1 cellular context compared by ENCODE assay signal in the genomic region with DNA sequence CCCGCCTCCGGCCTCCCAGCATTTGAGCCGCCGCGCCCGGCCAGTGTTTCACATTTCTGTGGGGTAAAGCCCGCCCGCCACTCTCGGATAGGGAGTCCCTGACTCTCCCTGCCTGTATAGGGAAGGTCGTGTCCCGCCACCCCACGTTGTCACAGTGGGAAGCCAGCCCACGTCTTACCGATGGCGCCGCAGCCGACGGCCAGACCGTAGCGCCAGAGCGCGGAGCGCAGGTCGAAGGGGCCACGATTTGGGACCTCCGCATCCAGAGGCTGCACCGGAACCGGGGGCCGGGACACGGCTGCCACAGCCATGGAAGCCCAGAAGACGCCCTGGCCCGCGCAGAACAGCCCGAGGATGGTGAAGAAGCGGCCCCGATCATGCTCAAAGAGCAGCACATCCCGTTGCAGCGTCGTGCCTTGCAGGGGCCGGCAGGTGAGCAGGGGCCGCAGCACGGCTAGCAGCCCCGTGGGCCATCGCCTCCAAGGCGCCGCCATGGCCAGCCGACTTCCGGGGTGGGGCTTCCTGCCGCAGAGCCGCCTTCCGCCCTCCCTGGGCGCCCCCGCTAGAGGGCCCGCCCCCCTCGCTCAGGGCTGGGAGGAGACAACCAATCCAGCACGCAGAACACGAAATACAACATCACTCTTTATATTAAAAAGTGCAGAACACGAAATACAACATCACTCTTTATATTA.
A peak's percentile ranks its signal among the peaks of the same experiment; 100 is the strongest.
TF ChIP-seq lines count a peak whose summit lies in the region.

A gene with protein sequence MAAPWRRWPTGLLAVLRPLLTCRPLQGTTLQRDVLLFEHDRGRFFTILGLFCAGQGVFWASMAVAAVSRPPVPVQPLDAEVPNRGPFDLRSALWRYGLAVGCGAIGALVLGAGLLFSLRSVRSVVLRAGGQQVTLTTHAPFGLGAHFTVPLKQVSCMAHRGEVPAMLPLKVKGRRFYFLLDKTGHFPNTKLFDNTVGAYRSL (minus strand): TSS at position 506 of the 692 bp plus-strand sequence. CDS start 12 bp downstream, at position 494.

TF ChIP-seq in HepG2, 621 proteins besides CTCF, POLR2A, EP300 and RAD21 (continued from another document and continues in another):
- TF ChIP-seq PRPF4 (IDR thresholded peaks at IDR 0.05; ENCODE audit: low read depth, low read length, poor library complexity, severe bottlenecking) (no peak), ZNF792 (CRISPR knock-in tag; IDR thresholded peaks at IDR 0.05) (peak; percentile 79), STAT5B (CRISPR knock-in tag; IDR thresholded peaks at IDR 0.05) (0 out of 2 replicates have a peak, but pooled peaks have one; percentile 28), ZNF333 (CRISPR knock-in tag; IDR thresholded peaks at IDR 0.05; ENCODE audit: borderline replicate concordance) (no peak; the same call in 1 of the 2 replicates), BRD4 (CRISPR knock-in tag; IDR thresholded peaks at IDR 0.05) (0 out of 2 replicates have a peak, but pooled peaks have one; percentile 61), PTBP1 (IDR thresholded peaks at IDR 0.05; ENCODE audit: low read depth, low read length, poor library complexity, severe bottlenecking) (no peak), FOXJ3 (CRISPR knock-in tag; IDR thresholded peaks at IDR 0.05; ENCODE audit: borderline replicate concordance) (no peak), ATAD3A (CRISPR knock-in tag; IDR thresholded peaks at IDR 0.05) (no peak), ZNF816 (CRISPR knock-in tag; IDR thresholded peaks at IDR 0.05; ENCODE audit: borderline replicate concordance) (0 out of 2 replicates have a peak, but pooled peaks have one; percentile 45), ASH2L (IDR thresholded peaks at IDR 0.05; ENCODE audit: insufficient read length, low read depth, low read length) (peak; percentile 77), ETV5 (CRISPR knock-in tag; IDR thresholded peaks at IDR 0.05; ENCODE audit: borderline replicate concordance) (peak; percentile 93), ZNF678 (CRISPR knock-in tag; IDR thresholded peaks at IDR 0.05) (0 out of 2 replicates have a peak, but pooled peaks have one; percentile 35), ZFP62 (CRISPR knock-in tag; IDR thresholded peaks at IDR 0.05) (no peak), PCBP2 (optimal IDR thresholded peaks at IDR 0.05; ENCODE audit: low read depth, low read length, poor library complexity, severe bottlenecking) (no peak), ZNF75D (CRISPR knock-in tag; IDR thresholded peaks at IDR 0.05; ENCODE audit: borderline replicate concordance) (0 out of 2 replicates have a peak, but pooled peaks have one; percentile 42), STAG1 (CRISPR knock-in tag; IDR thresholded peaks at IDR 0.05) (no peak), HNF4A (CRISPR knock-in tag; IDR thresholded peaks at IDR 0.05) (no peak), NAIF1 (CRISPR knock-in tag; IDR thresholded peaks at IDR 0.05; ENCODE audit: borderline replicate concordance) (no peak), CC2D1A (CRISPR knock-in tag; IDR thresholded peaks at IDR 0.05) (no peak), EZH2 (conservative IDR thresholded peaks at IDR 0.05; ENCODE audit: low read depth, low read length) (no peak), U2AF2 (IDR thresholded peaks at IDR 0.05; ENCODE audit: low read depth, low read length) (no peak), ARID2 (CRISPR knock-in tag; IDR thresholded peaks at IDR 0.05; ENCODE audit: borderline replicate concordance) (no peak), ONECUT2 (CRISPR knock-in tag; IDR thresholded peaks at IDR 0.05) (no peak), ZNF460 (CRISPR knock-in tag; IDR thresholded peaks at IDR 0.05; ENCODE audit: borderline replicate concordance) (no peak), HMG20B (CRISPR knock-in tag; conservative IDR thresholded peaks at IDR 0.05) (no peak), ZC3H4 (CRISPR knock-in tag; IDR thresholded peaks at IDR 0.05; ENCODE audit: borderline replicate concordance) (no peak), ZNF761 (CRISPR knock-in tag; conservative IDR thresholded peaks at IDR 0.05) (no peak), DPF2 (CRISPR knock-in tag; IDR thresholded peaks at IDR 0.05; ENCODE audit: borderline replicate concordance, low read depth) (no peak), SMYD3 (CRISPR knock-in tag; IDR thresholded peaks at IDR 0.05) (no peak; the same call in 1 of the 2 replicates), AHR (CRISPR knock-in tag; IDR thresholded peaks at IDR 0.05) (no peak), TMF1 (CRISPR knock-in tag; IDR thresholded peaks at IDR 0.05; ENCODE audit: low read depth) (peak; percentile 63), ELF4 (CRISPR knock-in tag; IDR thresholded peaks at IDR 0.05; ENCODE audit: borderline replicate concordance) (peak; percentile 89), KMT2A (CRISPR knock-in tag; IDR thresholded peaks at IDR 0.05) (peak; percentile 92; the same call in 1 of the 2 replicates), ZNF570 (CRISPR knock-in tag; IDR thresholded peaks at IDR 0.05; ENCODE audit: borderline replicate concordance) (no peak), RXRB (CRISPR knock-in tag; IDR thresholded peaks at IDR 0.05; ENCODE audit: borderline replicate concordance) (no peak)
- TF ChIP-seq, protein P1, sequence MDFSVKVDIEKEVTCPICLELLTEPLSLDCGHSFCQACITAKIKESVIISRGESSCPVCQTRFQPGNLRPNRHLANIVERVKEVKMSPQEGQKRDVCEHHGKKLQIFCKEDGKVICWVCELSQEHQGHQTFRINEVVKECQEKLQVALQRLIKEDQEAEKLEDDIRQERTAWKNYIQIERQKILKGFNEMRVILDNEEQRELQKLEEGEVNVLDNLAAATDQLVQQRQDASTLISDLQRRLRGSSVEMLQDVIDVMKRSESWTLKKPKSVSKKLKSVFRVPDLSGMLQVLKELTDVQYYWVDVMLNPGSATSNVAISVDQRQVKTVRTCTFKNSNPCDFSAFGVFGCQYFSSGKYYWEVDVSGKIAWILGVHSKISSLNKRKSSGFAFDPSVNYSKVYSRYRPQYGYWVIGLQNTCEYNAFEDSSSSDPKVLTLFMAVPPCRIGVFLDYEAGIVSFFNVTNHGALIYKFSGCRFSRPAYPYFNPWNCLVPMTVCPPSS (IDR thresholded peaks at IDR 0.05): no peak
- TF ChIP-seq, protein P2, sequence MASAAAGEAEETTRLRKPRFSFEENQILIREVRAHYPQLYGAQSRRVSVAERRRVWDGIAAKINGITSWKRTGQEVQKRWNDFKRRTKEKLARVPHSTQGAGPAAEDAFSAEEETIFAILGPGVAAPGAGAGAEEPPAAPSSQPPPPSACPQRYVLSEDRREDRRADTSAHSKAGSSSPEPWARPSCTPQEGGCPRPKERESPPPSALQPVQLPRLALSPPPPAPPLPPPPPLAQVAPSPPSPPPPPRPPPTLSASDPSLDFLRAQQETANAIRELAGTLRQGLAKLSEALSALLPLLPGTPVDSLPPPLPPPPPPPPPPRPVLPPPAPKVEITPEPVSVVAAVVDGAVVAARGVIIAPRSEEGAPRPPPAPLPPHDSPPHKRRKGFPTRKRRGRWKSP (CRISPR knock-in tag; IDR thresholded peaks at IDR 0.05): peak; percentile 51; the same call in 1 of the 2 replicates
- TF ChIP-seq, protein P3, sequence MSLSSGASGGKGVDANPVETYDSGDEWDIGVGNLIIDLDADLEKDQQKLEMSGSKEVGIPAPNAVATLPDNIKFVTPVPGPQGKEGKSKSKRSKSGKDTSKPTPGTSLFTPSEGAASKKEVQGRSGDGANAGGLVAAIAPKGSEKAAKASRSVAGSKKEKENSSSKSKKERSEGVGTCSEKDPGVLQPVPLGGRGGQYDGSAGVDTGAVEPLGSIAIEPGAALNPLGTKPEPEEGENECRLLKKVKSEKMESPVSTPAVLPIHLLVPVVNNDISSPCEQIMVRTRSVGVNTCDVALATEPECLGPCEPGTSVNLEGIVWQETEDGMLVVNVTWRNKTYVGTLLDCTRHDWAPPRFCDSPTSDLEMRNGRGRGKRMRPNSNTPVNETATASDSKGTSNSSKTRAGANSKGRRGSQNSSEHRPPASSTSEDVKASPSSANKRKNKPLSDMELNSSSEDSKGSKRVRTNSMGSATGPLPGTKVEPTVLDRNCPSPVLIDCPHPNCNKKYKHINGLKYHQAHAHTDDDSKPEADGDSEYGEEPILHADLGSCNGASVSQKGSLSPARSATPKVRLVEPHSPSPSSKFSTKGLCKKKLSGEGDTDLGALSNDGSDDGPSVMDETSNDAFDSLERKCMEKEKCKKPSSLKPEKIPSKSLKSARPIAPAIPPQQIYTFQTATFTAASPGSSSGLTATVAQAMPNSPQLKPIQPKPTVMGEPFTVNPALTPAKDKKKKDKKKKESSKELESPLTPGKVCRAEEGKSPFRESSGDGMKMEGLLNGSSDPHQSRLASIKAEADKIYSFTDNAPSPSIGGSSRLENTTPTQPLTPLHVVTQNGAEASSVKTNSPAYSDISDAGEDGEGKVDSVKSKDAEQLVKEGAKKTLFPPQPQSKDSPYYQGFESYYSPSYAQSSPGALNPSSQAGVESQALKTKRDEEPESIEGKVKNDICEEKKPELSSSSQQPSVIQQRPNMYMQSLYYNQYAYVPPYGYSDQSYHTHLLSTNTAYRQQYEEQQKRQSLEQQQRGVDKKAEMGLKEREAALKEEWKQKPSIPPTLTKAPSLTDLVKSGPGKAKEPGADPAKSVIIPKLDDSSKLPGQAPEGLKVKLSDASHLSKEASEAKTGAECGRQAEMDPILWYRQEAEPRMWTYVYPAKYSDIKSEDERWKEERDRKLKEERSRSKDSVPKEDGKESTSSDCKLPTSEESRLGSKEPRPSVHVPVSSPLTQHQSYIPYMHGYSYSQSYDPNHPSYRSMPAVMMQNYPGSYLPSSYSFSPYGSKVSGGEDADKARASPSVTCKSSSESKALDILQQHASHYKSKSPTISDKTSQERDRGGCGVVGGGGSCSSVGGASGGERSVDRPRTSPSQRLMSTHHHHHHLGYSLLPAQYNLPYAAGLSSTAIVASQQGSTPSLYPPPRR (CRISPR knock-in tag; IDR thresholded peaks at IDR 0.05; ENCODE audit: borderline replicate concordance): no peak
- TF ChIP-seq, protein P4, sequence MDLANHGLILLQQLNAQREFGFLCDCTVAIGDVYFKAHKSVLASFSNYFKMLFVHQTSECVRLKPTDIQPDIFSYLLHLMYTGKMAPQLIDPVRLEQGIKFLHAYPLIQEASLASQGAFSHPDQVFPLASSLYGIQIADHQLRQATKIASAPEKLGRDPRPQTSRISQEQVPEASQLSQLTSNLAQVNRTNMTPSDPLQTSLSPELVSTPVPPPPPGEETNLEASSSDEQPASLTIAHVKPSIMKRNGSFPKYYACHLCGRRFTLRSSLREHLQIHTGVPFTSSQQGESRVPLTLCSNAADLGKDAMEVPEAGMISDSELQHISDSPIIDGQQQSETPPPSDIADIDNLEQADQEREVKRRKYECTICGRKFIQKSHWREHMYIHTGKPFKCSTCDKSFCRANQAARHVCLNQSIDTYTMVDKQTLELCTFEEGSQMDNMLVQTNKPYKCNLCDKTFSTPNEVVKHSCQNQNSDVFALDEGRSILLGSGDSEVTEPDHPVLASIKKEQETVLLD (CRISPR knock-in tag; IDR thresholded peaks at IDR 0.05; ENCODE audit: low read depth): no peak
- TF ChIP-seq, protein P5, sequence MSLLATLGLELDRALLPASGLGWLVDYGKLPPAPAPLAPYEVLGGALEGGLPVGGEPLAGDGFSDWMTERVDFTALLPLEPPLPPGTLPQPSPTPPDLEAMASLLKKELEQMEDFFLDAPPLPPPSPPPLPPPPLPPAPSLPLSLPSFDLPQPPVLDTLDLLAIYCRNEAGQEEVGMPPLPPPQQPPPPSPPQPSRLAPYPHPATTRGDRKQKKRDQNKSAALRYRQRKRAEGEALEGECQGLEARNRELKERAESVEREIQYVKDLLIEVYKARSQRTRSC (CRISPR knock-in tag; IDR thresholded peaks at IDR 0.05; ENCODE audit: low read depth): no peak
- TF ChIP-seq, protein P6, sequence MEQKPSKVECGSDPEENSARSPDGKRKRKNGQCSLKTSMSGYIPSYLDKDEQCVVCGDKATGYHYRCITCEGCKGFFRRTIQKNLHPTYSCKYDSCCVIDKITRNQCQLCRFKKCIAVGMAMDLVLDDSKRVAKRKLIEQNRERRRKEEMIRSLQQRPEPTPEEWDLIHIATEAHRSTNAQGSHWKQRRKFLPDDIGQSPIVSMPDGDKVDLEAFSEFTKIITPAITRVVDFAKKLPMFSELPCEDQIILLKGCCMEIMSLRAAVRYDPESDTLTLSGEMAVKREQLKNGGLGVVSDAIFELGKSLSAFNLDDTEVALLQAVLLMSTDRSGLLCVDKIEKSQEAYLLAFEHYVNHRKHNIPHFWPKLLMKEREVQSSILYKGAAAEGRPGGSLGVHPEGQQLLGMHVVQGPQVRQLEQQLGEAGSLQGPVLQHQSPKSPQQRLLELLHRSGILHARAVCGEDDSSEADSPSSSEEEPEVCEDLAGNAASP (CRISPR knock-in tag; IDR thresholded peaks at IDR 0.05; ENCODE audit: borderline replicate concordance): no peak; the same call in 1 of the 2 replicates
- TF ChIP-seq, protein P7, sequence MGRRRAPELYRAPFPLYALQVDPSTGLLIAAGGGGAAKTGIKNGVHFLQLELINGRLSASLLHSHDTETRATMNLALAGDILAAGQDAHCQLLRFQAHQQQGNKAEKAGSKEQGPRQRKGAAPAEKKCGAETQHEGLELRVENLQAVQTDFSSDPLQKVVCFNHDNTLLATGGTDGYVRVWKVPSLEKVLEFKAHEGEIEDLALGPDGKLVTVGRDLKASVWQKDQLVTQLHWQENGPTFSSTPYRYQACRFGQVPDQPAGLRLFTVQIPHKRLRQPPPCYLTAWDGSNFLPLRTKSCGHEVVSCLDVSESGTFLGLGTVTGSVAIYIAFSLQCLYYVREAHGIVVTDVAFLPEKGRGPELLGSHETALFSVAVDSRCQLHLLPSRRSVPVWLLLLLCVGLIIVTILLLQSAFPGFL (CRISPR knock-in tag; IDR thresholded peaks at IDR 0.05): no peak
- TF ChIP-seq, protein P8, sequence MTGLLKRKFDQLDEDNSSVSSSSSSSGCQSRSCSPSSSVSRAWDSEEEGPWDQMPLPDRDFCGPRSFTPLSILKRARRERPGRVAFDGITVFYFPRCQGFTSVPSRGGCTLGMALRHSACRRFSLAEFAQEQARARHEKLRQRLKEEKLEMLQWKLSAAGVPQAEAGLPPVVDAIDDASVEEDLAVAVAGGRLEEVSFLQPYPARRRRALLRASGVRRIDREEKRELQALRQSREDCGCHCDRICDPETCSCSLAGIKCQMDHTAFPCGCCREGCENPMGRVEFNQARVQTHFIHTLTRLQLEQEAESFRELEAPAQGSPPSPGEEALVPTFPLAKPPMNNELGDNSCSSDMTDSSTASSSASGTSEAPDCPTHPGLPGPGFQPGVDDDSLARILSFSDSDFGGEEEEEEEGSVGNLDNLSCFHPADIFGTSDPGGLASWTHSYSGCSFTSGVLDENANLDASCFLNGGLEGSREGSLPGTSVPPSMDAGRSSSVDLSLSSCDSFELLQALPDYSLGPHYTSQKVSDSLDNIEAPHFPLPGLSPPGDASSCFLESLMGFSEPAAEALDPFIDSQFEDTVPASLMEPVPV (CRISPR knock-in tag; IDR thresholded peaks at IDR 0.05): peak; percentile 91; the same call in 1 of the 2 replicates
- TF ChIP-seq, protein P9, sequence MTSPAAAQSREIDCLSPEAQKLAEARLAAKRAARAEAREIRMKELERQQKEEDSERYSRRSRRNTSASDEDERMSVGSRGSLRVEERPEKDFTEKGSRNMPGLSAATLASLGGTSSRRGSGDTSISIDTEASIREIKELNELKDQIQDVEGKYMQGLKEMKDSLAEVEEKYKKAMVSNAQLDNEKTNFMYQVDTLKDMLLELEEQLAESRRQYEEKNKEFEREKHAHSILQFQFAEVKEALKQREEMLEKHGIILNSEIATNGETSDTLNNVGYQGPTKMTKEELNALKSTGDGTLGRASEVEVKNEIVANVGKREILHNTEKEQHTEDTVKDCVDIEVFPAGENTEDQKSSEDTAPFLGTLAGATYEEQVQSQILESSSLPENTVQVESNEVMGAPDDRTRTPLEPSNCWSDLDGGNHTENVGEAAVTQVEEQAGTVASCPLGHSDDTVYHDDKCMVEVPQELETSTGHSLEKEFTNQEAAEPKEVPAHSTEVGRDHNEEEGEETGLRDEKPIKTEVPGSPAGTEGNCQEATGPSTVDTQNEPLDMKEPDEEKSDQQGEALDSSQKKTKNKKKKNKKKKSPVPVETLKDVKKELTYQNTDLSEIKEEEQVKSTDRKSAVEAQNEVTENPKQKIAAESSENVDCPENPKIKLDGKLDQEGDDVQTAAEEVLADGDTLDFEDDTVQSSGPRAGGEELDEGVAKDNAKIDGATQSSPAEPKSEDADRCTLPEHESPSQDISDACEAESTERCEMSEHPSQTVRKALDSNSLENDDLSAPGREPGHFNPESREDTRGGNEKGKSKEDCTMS (CRISPR knock-in tag; conservative IDR thresholded peaks at IDR 0.05): no peak; the same call in 1 of the 2 replicates
